In the genomic region with DNA sequence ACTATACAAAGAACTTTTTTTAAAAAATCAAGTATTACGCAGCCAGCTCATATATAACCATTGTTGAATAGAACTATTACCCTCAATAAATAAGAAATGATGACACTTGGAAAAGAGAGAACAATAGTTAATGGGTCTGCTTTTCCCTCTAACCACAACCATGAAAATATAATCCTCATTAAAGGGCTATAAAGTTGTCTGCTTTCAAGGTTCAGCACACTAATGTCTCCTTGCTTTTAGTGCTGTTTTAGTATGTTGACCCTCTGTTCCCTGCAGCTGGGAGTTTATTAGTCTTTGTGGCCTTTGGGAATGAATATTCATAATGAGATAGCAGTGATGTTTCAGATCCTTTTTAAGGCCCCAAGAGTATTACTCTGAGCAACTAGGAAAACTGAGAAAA, we compare ENCODE assay signal across 15 cellular contexts.
"Had no signal": no experiment of that assay in that cellular context is flagged by ENCODE, and none has a peak within 500 bp of the region (broad histone marks: within the 10 kb centered on the region; RNA-seq: fewer than 3 reads in every experiment).

No MANE protein-coding gene starts in this region.

- H3K36me3 ChIP-seq: thyroid gland, vagina, WERI-Rb-1 had no signal

- H3K4me3 ChIP-seq: skin epidermis, thyroid gland, vagina had no signal

- ATAC-seq: activated CD4-positive, alpha-beta T cell treated with anti-CD3 and anti-CD28 coated beads for 36 hours; effector memory CD8-positive, alpha-beta T cell; left lobe of liver; naive thymus-derived CD4-positive, alpha-beta T cell had no signal

- H3K9me3 ChIP-seq: thyroid gland, vagina had no signal

- H3K9ac ChIP-seq: parathyroid adenoma had no signal

- H3K27ac ChIP-seq: parathyroid adenoma, skin epidermis, thyroid gland, vagina, WERI-Rb-1 had no signal

- H2AFZ ChIP-seq: parathyroid adenoma had no signal

- H3K4me1 ChIP-seq: parathyroid adenoma, thyroid gland, vagina had no signal

- DNase-seq: activated CD4-positive, alpha-beta memory T cell treated with anti-CD3 and anti-CD28 coated beads, Interleukin-2, amount 10 ng/mL, durations not matched to agents 7 days and 5 days; activated CD4-positive, alpha-beta T cell treated with anti-CD3 and anti-CD28 coated beads for 36 hours; activated gamma-delta T cell; activated T-cell treated with anti-CD3 and anti-CD28 coated beads, Interleukin-2, amount 50 U/mL, for 48 hours; amygdala; cerebellar nuclear complex; effector memory CD8-positive, alpha-beta T cell; mammary epithelial cell; naive thymus-derived CD4-positive, alpha-beta T cell; thyroid gland; WERI-Rb-1 had no signal

- H3K79me2 ChIP-seq: parathyroid adenoma had no signal

- H3K27me3 ChIP-seq: thyroid gland, vagina had no signal
